Comparison of ENCODE assay signal across 1 cellular context in the genomic region with DNA sequence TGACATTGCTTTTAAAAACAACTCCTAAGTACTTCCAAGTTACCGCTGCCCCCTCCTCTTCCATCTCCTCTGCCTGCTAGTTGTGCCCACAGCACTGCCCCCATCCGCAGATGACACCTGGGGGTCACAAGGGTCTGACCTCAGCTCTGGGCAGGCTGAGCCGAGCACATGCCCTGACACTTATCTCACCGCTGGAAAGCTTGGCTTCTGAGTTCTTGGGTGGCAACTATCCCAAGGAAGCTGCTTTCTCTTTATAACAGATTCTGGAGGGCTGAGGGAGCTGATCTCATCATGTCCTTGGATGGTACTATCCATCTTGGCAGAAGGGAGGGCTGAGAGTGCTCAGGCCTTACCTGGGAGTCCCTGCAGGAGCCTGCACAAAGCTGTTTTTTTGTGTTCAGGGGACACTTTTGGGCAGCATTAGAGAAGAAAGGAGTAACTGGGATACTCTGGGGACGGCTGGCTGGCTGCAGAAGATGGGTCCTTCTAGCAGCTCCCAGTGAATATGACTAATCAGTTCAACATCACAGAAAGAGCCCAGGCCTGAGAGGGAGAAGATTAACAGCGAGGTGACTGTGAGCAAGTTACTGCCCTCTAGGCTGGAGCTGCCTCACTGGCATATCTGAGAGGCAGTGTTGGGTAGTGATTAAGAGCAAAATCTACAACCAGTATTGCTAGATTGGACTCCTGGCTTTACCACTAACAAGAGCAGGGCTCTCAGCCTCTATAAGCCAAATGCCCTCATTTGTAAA.
TF ChIP-seq lines count a peak whose summit lies in the region.

No MANE protein-coding gene starts in this region.

TF ChIP-seq in HepG2, 621 proteins besides CTCF, POLR2A, EP300 and RAD21 (continued from another document and continues in another):
- TF ChIP-seq, protein P1, sequence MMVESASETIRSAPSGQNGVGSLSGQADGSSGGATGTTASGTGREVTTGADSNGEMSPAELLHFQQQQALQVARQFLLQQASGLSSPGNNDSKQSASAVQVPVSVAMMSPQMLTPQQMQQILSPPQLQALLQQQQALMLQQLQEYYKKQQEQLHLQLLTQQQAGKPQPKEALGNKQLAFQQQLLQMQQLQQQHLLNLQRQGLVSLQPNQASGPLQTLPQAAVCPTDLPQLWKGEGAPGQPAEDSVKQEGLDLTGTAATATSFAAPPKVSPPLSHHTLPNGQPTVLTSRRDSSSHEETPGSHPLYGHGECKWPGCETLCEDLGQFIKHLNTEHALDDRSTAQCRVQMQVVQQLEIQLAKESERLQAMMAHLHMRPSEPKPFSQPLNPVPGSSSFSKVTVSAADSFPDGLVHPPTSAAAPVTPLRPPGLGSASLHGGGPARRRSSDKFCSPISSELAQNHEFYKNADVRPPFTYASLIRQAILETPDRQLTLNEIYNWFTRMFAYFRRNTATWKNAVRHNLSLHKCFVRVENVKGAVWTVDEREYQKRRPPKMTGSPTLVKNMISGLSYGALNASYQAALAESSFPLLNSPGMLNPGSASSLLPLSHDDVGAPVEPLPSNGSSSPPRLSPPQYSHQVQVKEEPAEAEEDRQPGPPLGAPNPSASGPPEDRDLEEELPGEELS (CRISPR knock-in tag; IDR thresholded peaks at IDR 0.05) = peak; percentile 9
- TF ChIP-seq NCOR1 (IDR thresholded peaks at IDR 0.05; ENCODE audit: borderline replicate concordance, low read length) (peak; percentile 0; the same call in 1 of the 2 replicates), DPF2 (CRISPR knock-in tag; IDR thresholded peaks at IDR 0.05; ENCODE audit: borderline replicate concordance, low read depth) (peak; percentile 52; the same call in 1 of the 2 replicates), CCDC6 (CRISPR knock-in tag; IDR thresholded peaks at IDR 0.05) (0 out of 2 replicates have a peak, but pooled peaks have one; percentile 6), JDP2 (CRISPR knock-in tag; IDR thresholded peaks at IDR 0.05; ENCODE audit: borderline replicate concordance) (no peak), STAG1 (CRISPR knock-in tag; IDR thresholded peaks at IDR 0.05) (peak; percentile 10; the same call in 1 of the 2 replicates), KLF16 (CRISPR knock-in tag; IDR thresholded peaks at IDR 0.05) (no peak), KDM5B (CRISPR knock-in tag; IDR thresholded peaks at IDR 0.05; ENCODE audit: borderline replicate concordance) (0 out of 2 replicates have a peak, but pooled peaks have one; percentile 23), ASH2L (IDR thresholded peaks at IDR 0.05; ENCODE audit: insufficient read length, low read depth, low read length) (peak; percentile 68), CREM (IDR thresholded peaks at IDR 0.05) (no peak), CREM (CRISPR knock-in tag; IDR thresholded peaks at IDR 0.05) (no peak), ZNF605 (CRISPR knock-in tag; IDR thresholded peaks at IDR 0.05) (0 out of 2 replicates have a peak, but pooled peaks have one; percentile 37)
- TF ChIP-seq, protein P2, sequence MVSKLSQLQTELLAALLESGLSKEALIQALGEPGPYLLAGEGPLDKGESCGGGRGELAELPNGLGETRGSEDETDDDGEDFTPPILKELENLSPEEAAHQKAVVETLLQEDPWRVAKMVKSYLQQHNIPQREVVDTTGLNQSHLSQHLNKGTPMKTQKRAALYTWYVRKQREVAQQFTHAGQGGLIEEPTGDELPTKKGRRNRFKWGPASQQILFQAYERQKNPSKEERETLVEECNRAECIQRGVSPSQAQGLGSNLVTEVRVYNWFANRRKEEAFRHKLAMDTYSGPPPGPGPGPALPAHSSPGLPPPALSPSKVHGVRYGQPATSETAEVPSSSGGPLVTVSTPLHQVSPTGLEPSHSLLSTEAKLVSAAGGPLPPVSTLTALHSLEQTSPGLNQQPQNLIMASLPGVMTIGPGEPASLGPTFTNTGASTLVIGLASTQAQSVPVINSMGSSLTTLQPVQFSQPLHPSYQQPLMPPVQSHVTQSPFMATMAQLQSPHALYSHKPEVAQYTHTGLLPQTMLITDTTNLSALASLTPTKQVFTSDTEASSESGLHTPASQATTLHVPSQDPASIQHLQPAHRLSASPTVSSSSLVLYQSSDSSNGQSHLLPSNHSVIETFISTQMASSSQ (IDR thresholded peaks at IDR 0.05; ENCODE audit: low read depth) = no peak
- TF ChIP-seq, protein P2 (CRISPR knock-in tag; IDR thresholded peaks at IDR 0.05; ENCODE audit: borderline replicate concordance) = 0 out of 2 replicates have a peak, but pooled peaks have one; percentile 31
- TF ChIP-seq, protein P3, sequence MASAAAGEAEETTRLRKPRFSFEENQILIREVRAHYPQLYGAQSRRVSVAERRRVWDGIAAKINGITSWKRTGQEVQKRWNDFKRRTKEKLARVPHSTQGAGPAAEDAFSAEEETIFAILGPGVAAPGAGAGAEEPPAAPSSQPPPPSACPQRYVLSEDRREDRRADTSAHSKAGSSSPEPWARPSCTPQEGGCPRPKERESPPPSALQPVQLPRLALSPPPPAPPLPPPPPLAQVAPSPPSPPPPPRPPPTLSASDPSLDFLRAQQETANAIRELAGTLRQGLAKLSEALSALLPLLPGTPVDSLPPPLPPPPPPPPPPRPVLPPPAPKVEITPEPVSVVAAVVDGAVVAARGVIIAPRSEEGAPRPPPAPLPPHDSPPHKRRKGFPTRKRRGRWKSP (CRISPR knock-in tag; IDR thresholded peaks at IDR 0.05) = 0 out of 2 replicates have a peak, but pooled peaks have one; percentile 37
- TF ChIP-seq, protein P4, sequence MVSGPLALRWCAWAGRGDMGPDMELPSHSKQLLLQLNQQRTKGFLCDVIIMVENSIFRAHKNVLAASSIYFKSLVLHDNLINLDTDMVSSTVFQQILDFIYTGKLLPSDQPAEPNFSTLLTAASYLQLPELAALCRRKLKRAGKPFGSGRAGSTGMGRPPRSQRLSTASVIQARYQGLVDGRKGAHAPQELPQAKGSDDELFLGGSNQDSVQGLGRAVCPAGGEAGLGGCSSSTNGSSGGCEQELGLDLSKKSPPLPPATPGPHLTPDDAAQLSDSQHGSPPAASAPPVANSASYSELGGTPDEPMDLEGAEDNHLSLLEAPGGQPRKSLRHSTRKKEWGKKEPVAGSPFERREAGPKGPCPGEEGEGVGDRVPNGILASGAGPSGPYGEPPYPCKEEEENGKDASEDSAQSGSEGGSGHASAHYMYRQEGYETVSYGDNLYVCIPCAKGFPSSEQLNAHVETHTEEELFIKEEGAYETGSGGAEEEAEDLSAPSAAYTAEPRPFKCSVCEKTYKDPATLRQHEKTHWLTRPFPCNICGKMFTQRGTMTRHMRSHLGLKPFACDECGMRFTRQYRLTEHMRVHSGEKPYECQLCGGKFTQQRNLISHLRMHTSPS (CRISPR knock-in tag; IDR thresholded peaks at IDR 0.05; ENCODE audit: low read depth) = peak; percentile 20; the same call in 1 of the 2 replicates
- TF ChIP-seq, protein P5, sequence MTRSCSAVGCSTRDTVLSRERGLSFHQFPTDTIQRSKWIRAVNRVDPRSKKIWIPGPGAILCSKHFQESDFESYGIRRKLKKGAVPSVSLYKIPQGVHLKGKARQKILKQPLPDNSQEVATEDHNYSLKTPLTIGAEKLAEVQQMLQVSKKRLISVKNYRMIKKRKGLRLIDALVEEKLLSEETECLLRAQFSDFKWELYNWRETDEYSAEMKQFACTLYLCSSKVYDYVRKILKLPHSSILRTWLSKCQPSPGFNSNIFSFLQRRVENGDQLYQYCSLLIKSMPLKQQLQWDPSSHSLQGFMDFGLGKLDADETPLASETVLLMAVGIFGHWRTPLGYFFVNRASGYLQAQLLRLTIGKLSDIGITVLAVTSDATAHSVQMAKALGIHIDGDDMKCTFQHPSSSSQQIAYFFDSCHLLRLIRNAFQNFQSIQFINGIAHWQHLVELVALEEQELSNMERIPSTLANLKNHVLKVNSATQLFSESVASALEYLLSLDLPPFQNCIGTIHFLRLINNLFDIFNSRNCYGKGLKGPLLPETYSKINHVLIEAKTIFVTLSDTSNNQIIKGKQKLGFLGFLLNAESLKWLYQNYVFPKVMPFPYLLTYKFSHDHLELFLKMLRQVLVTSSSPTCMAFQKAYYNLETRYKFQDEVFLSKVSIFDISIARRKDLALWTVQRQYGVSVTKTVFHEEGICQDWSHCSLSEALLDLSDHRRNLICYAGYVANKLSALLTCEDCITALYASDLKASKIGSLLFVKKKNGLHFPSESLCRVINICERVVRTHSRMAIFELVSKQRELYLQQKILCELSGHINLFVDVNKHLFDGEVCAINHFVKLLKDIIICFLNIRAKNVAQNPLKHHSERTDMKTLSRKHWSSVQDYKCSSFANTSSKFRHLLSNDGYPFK (CRISPR knock-in tag; IDR thresholded peaks at IDR 0.05; ENCODE audit: borderline replicate concordance) = peak; percentile 20; the same call in 1 of the 2 replicates
- TF ChIP-seq, protein P6, sequence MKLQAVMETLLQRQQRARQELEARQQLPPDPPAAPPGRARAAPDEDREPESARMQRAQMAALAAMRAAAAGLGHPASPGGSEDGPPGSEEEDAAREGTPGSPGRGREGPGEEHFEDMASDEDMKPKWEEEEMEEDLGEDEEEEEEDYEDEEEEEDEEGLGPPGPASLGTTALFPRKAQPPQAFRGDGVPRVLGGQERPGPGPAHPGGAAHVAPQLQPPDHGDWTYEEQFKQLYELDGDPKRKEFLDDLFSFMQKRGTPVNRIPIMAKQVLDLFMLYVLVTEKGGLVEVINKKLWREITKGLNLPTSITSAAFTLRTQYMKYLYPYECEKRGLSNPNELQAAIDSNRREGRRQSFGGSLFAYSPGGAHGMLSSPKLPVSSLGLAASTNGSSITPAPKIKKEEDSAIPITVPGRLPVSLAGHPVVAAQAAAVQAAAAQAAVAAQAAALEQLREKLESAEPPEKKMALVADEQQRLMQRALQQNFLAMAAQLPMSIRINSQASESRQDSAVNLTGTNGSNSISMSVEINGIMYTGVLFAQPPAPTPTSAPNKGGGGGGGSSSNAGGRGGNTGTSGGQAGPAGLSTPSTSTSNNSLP (IDR thresholded peaks at IDR 0.05; ENCODE audit: low read depth, low read length) = no peak
- TF ChIP-seq, protein P7, sequence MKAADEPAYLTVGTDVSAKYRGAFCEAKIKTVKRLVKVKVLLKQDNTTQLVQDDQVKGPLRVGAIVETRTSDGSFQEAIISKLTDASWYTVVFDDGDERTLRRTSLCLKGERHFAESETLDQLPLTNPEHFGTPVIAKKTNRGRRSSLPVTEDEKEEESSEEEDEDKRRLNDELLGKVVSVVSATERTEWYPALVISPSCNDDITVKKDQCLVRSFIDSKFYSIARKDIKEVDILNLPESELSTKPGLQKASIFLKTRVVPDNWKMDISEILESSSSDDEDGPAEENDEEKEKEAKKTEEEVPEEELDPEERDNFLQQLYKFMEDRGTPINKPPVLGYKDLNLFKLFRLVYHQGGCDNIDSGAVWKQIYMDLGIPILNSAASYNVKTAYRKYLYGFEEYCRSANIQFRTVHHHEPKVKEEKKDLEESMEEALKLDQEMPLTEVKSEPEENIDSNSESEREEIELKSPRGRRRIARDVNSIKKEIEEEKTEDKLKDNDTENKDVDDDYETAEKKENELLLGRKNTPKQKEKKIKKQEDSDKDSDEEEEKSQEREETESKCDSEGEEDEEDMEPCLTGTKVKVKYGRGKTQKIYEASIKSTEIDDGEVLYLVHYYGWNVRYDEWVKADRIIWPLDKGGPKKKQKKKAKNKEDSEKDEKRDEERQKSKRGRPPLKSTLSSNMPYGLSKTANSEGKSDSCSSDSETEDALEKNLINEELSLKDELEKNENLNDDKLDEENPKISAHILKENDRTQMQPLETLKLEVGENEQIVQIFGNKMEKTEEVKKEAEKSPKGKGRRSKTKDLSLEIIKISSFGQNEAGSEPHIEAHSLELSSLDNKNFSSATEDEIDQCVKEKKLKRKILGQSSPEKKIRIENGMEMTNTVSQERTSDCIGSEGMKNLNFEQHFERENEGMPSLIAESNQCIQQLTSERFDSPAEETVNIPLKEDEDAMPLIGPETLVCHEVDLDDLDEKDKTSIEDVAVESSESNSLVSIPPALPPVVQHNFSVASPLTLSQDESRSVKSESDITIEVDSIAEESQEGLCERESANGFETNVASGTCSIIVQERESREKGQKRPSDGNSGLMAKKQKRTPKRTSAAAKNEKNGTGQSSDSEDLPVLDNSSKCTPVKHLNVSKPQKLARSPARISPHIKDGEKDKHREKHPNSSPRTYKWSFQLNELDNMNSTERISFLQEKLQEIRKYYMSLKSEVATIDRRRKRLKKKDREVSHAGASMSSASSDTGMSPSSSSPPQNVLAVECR (CRISPR knock-in tag; IDR thresholded peaks at IDR 0.05; ENCODE audit: borderline replicate concordance) = 0 out of 2 replicates have a peak, but pooled peaks have one; percentile 20
- TF ChIP-seq, protein P8, sequence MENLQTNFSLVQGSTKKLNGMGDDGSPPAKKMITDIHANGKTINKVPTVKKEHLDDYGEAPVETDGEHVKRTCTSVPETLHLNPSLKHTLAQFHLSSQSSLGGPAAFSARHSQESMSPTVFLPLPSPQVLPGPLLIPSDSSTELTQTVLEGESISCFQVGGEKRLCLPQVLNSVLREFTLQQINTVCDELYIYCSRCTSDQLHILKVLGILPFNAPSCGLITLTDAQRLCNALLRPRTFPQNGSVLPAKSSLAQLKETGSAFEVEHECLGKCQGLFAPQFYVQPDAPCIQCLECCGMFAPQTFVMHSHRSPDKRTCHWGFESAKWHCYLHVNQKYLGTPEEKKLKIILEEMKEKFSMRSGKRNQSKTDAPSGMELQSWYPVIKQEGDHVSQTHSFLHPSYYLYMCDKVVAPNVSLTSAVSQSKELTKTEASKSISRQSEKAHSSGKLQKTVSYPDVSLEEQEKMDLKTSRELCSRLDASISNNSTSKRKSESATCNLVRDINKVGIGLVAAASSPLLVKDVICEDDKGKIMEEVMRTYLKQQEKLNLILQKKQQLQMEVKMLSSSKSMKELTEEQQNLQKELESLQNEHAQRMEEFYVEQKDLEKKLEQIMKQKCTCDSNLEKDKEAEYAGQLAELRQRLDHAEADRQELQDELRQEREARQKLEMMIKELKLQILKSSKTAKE (CRISPR knock-in tag; IDR thresholded peaks at IDR 0.05; ENCODE audit: borderline replicate concordance) = no peak
